15 cellular contexts compared by ENCODE assay signal in genomic region chr4:170476351-170476750, GRCh38.
"Had no signal": no experiment of that assay in that cellular context is flagged by ENCODE, and none has a peak within 500 bp of the region (broad histone marks: within the 10 kb centered on the region; RNA-seq: fewer than 3 reads in every experiment).

No MANE protein-coding gene starts in this region.

- H3K4me1 ChIP-seq: gastrocnemius medialis, neural progenitor cell, sigmoid colon had no signal

- H3K4me3 ChIP-seq: gastrocnemius medialis, neural progenitor cell, sigmoid colon had no signal

- ATAC-seq: gastrocnemius medialis; left lobe of liver; stimulated activated effector memory CD8-positive, alpha-beta T cell treated with anti-CD3 and anti-CD28 coated beads, Interleukin-12 subunit alpha, Interleukin-12 subunit beta, amount 100 ng/mL, for 72 hours; T-helper 17 cell had no signal

- H3K27me3 ChIP-seq: gastrocnemius medialis, neural progenitor cell, sigmoid colon had no signal

- H3K4me2 ChIP-seq: neural progenitor cell had no signal

- DNase-seq: activated CD4-positive, alpha-beta T cell treated with anti-CD3 and anti-CD28 coated beads, Interleukin-2, amount 10 ng/mL, durations not matched to agents 24 days and 14 days; activated CD4-positive, CD25-positive, alpha-beta regulatory T cell; activated naive CD4-positive, alpha-beta T cell; activated naive CD8-positive, alpha-beta T cell treated with anti-CD3 and anti-CD28 coated beads, Interleukin-2, amount 10 ng/mL, durations not matched to agents 7 days and 5 days; aorta; effector CD8-positive, alpha-beta T cell; gastrocnemius medialis; islet precursor cell; sigmoid colon; stimulated activated CD4-positive, alpha-beta T cell treated with anti-CD3 and anti-CD28 coated beads, Interleukin-12 subunit alpha, Interleukin-12 subunit beta, amount 100 ng/mL, for 4 hours; stimulated activated CD4-positive, alpha-beta T cell treated with anti-CD3 and anti-CD28 coated beads, Interleukin-2, amount 100 ng/mL, for 24 hours; T-helper 17 cell had no signal

- H3K9me3 ChIP-seq: gastrocnemius medialis, sigmoid colon had no signal

- H3K9ac ChIP-seq: neural progenitor cell had no signal

- H3K36me3 ChIP-seq: gastrocnemius medialis, neural progenitor cell, sigmoid colon had no signal

- H3K27ac ChIP-seq: gastrocnemius medialis, neural progenitor cell, sigmoid colon had no signal

- H2AFZ ChIP-seq: neural progenitor cell had no signal
